Comparison of ENCODE assay signal across 8 cellular contexts in genomic region chr17:74987418-74987908, GRCh38. TPM values are rescaled to one million over a fixed set of nuclear protein-coding genes. Genes with fewer than 3 reads are reported as not detected.
DNase-seq lines count a peak whose midpoint lies in the region; ATAC-seq and TF ChIP-seq lines count a peak whose summit lies in the region.

CDR2L (plus strand) TSS chr17:74987632; CDS start chr17:74988044, 412 bp downstream.

- H3K9me3 Mint-ChIP-seq in GM23338, result no peaks in the 10 kb centered on the region
- H3K9me3 Mint-ChIP-seq in natural killer cell treated with Interleukin-12 subunit alpha and Interleukin-12 subunit beta and Interleukin-15 and Interleukin-18, amount 100 ng/mL, for 72 hours, result no peaks in the 10 kb centered on the region

- H3K9me3 ChIP-seq in RWPE2 (ENCODE audit: severe bottlenecking), result no peaks in the 10 kb centered on the region

- peak within 1 kb of the TSS; percentile 90 for H3K4me3 Mint-ChIP-seq in GM23338
- H3K4me3 Mint-ChIP-seq in natural killer cell treated with Interleukin-12 subunit alpha and Interleukin-12 subunit beta and Interleukin-15 and Interleukin-18, amount 100 ng/mL, for 72 hours, result peak within 1 kb of the TSS; percentile 87

- TF ChIP-seq CTCF in GM23338 (conservative IDR thresholded peaks at IDR 0.05; ENCODE audit: low read depth in 2 of 2) (no peak), RWPE2 (IDR thresholded peaks at IDR 0.05; ENCODE audit: poor library complexity, severe bottlenecking) (no peak), fibroblast of pulmonary artery (IDR thresholded peaks at IDR 0.05; ENCODE audit: low read length, missing control alignments) (no peak)

- H3F3A ChIP-seq in GM23338 (replicated peaks; ENCODE audit: low read depth), result peaks cover 9% of the 10 kb centered on the region; the same call in 1 of the 2 replicates

- H3K27me3 ChIP-seq in GM23338 (ENCODE audit: insufficient read depth) (no peaks in the 10 kb centered on the region), RWPE2 (ENCODE audit: insufficient read depth, poor library complexity, severe bottlenecking) (no peaks in the 10 kb centered on the region)

- H4K20me1 ChIP-seq in GM23338 (replicated peaks; ENCODE audit: insufficient read depth), result peaks cover 14% of the 10 kb centered on the region; the same call in 1 of the 2 replicates

- H3K4me1 Mint-ChIP-seq in GM23338, result peaks cover 8% of the 10 kb centered on the region
- peaks cover 4 to 8% of the 10 kb centered on the region in 2 donors for H3K4me1 Mint-ChIP-seq in natural killer cell treated with Interleukin-12 subunit alpha and Interleukin-12 subunit beta and Interleukin-15 and Interleukin-18, amount 100 ng/mL, for 72 hours (ENCODE audit: low read depth in 2 of 2)

- H3K27me3 Mint-ChIP-seq in GM23338 (ENCODE audit: insufficient read depth, low read depth, poor library complexity), result peaks cover 15% of the 10 kb centered on the region
- peaks cover 10 to 13% of the 10 kb centered on the region in 2 donors for H3K27me3 Mint-ChIP-seq in natural killer cell treated with Interleukin-12 subunit alpha and Interleukin-12 subunit beta and Interleukin-15 and Interleukin-18, amount 100 ng/mL, for 72 hours

- H3K4me1 ChIP-seq in GM23338 (ENCODE audit: insufficient read depth), result peaks cover 13% of the 10 kb centered on the region
- H3K4me1 ChIP-seq in RWPE2 (ENCODE audit: insufficient read depth, poor library complexity, severe bottlenecking), result peaks cover 18% of the 10 kb centered on the region

- H3K36me3 ChIP-seq in GM23338 (ENCODE audit: insufficient read depth), result no peaks in the 10 kb centered on the region
- no peaks in the 10 kb centered on the region for H3K36me3 ChIP-seq in RWPE2 (ENCODE audit: low read depth)

- H3K27ac ChIP-seq in GM23338 (ENCODE audit: low read depth) (peak within 1 kb of the TSS; percentile 85), RWPE2 (ENCODE audit: poor library complexity, severe bottlenecking) (peak within 1 kb of the TSS; percentile 65)

- peak within 1 kb of the TSS; percentile 95 for H2AFZ ChIP-seq in GM23338

- ATAC-seq in GM23338 (peak; percentile 85), RWPE2 (ENCODE audit: low read depth) (peak; percentile 87)
- peak; percentile 98 for ATAC-seq in natural killer cell treated with Interleukin-12 subunit alpha and Interleukin-12 subunit beta and Interleukin-15 and Interleukin-18, amount 100 ng/mL, for 72 hours

- peak within 1 kb of the TSS; percentile 100 for H3K4me2 ChIP-seq in GM23338

- DNase-seq in DMS153 treated with DMSO at 0.1 percent for 48 hours (lab: John Stamatoyannopoulos, UW; ENCODE audit: unreplicated experiment) (peak; percentile 85), GM23338 (ENCODE audit: low spot score) (peak; percentile 98), LoVo (ENCODE audit: low spot score) (peak; percentile 93), RWPE2 (ENCODE audit: low spot score) (peak; percentile 96), fibroblast of pulmonary artery (ENCODE audit: low read depth) (peak; percentile 91)
- DNase-seq in activated effector memory CD4-positive, alpha-beta T cell treated with Interleukin-2 at 50 U/mL for 16 hours, result peak; percentile 88
- peak; percentile 94 for DNase-seq in natural killer cell treated with Interleukin-12 subunit alpha and Interleukin-12 subunit beta and Interleukin-15 and Interleukin-18, amount 100 ng/mL, for 72 hours (ENCODE audit: low spot score)
- peak; percentile 77 to 93 (median 88) for DNase-seq in stimulated activated naive CD4-positive, alpha-beta T cell (lab: John Stamatoyannopoulos, UW)

- no peaks in the 10 kb centered on the region for H3K36me3 Mint-ChIP-seq in GM23338 (ENCODE audit: low read depth)
- no peaks in the 10 kb centered on the region for H3K36me3 Mint-ChIP-seq in natural killer cell treated with Interleukin-12 subunit alpha and Interleukin-12 subunit beta and Interleukin-15 and Interleukin-18, amount 100 ng/mL, for 72 hours

- H3K27ac Mint-ChIP-seq in GM23338, result peak within 1 kb of the TSS; percentile 92
- H3K27ac Mint-ChIP-seq in natural killer cell treated with Interleukin-12 subunit alpha and Interleukin-12 subunit beta and Interleukin-15 and Interleukin-18, amount 100 ng/mL, for 72 hours, result no peak within 1 kb of the TSS

- H3K9me2 ChIP-seq in GM23338 (ENCODE audit: insufficient read depth), result no peaks in the 10 kb centered on the region

- H3K4me3 ChIP-seq in GM23338, result peak within 1 kb of the TSS; percentile 92
- H3K4me3 ChIP-seq in RWPE2 (ENCODE audit: severe bottlenecking), result peak within 1 kb of the TSS; percentile 94
- peak within 1 kb of the TSS; percentile 76 for H3K4me3 ChIP-seq in fibroblast of pulmonary artery (replicated peaks; ENCODE audit: low read depth, low read length)

- H3K79me2 ChIP-seq in GM23338 (replicated peaks; ENCODE audit: insufficient read depth), result peaks cover 21% of the 10 kb centered on the region

TF ChIP-seq in GM23338, 12 proteins besides CTCF, POLR2A, EP300 and RAD21:
- TF ChIP-seq ZNF462 (CRISPR knock-in tag; IDR thresholded peaks at IDR 0.05), result no peak
- no peak for TF ChIP-seq NANOG (IDR thresholded peaks at IDR 0.05; ENCODE audit: borderline replicate concordance)
- TF ChIP-seq POLR2AphosphoS5 (IDR thresholded peaks at IDR 0.05; ENCODE audit: low read depth), result peak; percentile 85
TF ChIP-seq in GM23338: peak in this region for 1.

RNA-seq across cellular contexts. Expression of gene CDR2L, which starts in this region (rescaled TPM):
- 34.4 and 35.8 TPM in 2 replicates for total RNA-seq in GM23338 (2014; rRNA removed; shearing (Covaris generic))
- polyA plus RNA-seq in GM23338 (2016; fragmentation: Nextera tagmentation; extraction: Ambion mirVana), result 17.7 and 18.3 TPM in 2 replicates
- total RNA-seq in natural killer cell treated with Interleukin-12 subunit alpha and Interleukin-12 subunit beta and Interleukin-15 and Interleukin-18, amount 100 ng/mL, for 72 hours, result under 1 TPM; 0.07 to 0.47 TPM

Comparison
In these comparisons a context has a peak if more than half of its experiments do, and no peak if none do; other contexts are left out.
1. Peak in every context shown above with its lines: DNase-seq, ATAC-seq, H3K4me3 ChIP-seq and H3K27ac ChIP-seq.
2. RNA of gene CDR2L (total RNA-seq): 34.4 to 35.8 TPM in GM23338; 0.07 to 0.47 TPM in natural killer cell treated with Interleukin-12 subunit alpha and Interleukin-12 subunit beta and Interleukin-15 and Interleukin-18, amount 100 ng/mL, for 72 hours; every median in the first group is over 10 times any median in the second.
3. Peak in DNase-seq and ATAC-seq in natural killer cell treated with Interleukin-12 subunit alpha and Interleukin-12 subunit beta and Interleukin-15 and Interleukin-18, amount 100 ng/mL, for 72 hours; RNA of the gene not detected or under 1 TPM.